8 cellular contexts compared by ENCODE assay signal in genomic region chr5:95869173-95869855, GRCh38. TPM values are rescaled to one million over a fixed set of nuclear protein-coding genes. Genes with fewer than 3 reads are reported as not detected.
DNase-seq lines count a peak whose midpoint lies in the region; ATAC-seq and TF ChIP-seq lines count a peak whose summit lies in the region.
"Not testable (repeated sequence)": the region's sequence is repeated elsewhere in the genome, so short reads cannot be mapped to it uniquely, and the experiment has no call there.

No MANE protein-coding gene starts in this region.

- not testable (repeated sequence) for TF ChIP-seq CTCF in RWPE2 (IDR thresholded peaks at IDR 0.05; ENCODE audit: poor library complexity, severe bottlenecking); psoas muscle (IDR thresholded peaks at IDR 0.05)

- H3K27me3 ChIP-seq in RWPE2 (ENCODE audit: insufficient read depth, poor library complexity, severe bottlenecking); psoas muscle (ENCODE audit: insufficient read depth in 3 of 3, low read length in 2 of 3): not testable (repeated sequence)

- ATAC-seq in GM18508 (IDR thresholded peaks at IDR 0.05; ENCODE audit: insufficient read depth, unreplicated experiment), result peak; percentile 40
- peak; percentile 49 for ATAC-seq in GM21526 (IDR thresholded peaks at IDR 0.05; ENCODE audit: low FRiP score, unreplicated experiment)
- ATAC-seq in HG03196 (IDR thresholded peaks at IDR 0.05; ENCODE audit: unreplicated experiment), result peak; percentile 52
- not testable (repeated sequence) for ATAC-seq in RWPE2 (ENCODE audit: low read depth); psoas muscle
- ATAC-seq in activated CD8-positive, alpha-beta memory T cell treated with anti-CD3 and anti-CD28 coated beads, Interleukin-2, amount 10 ng/mL, durations not matched to agents 7 days and 5 days, result peak; percentile 77
- ATAC-seq in stimulated activated naive CD8-positive, alpha-beta T cell treated with anti-CD3 and anti-CD28 coated beads, Interleukin-15, amount 100 ng/mL, for 72 hours, result peak; percentile 76

- peak overlapping the region; percentile 33 for H3K4me3 Mint-ChIP-seq in activated CD8-positive, alpha-beta memory T cell treated with anti-CD3 and anti-CD28 coated beads, Interleukin-2, amount 10 ng/mL, durations not matched to agents 7 days and 5 days
- peak overlapping the region; percentile 73 to 80 for H3K4me3 Mint-ChIP-seq in stimulated activated naive CD8-positive, alpha-beta T cell treated with anti-CD3 and anti-CD28 coated beads, Interleukin-15, amount 100 ng/mL, for 72 hours

- H3K4me1 ChIP-seq in RWPE2 (ENCODE audit: insufficient read depth, poor library complexity, severe bottlenecking), result peaks cover 21% of the 10 kb centered on the region
- peaks cover 27% of the 10 kb centered on the region for H3K4me1 ChIP-seq in psoas muscle

- intact Hi-C loops in psoas muscle (cut with DNase I), result loop anchor here in 1 of 2 donors (10.0 kb wide), 1 partner anchor 385 kb away; no protein-coding TSS in a partner anchor

- H3K27ac ChIP-seq in RWPE2 (ENCODE audit: poor library complexity, severe bottlenecking) (peak overlapping the region; percentile 68), psoas muscle (peak overlapping the region; percentile 81)

- CTCF ChIA-PET in activated CD8-positive, alpha-beta memory T cell treated with anti-CD3 and anti-CD28 coated beads, Interleukin-2, amount 10 ng/mL, durations not matched to agents 7 days and 5 days (lab: Charles Lee), result interaction anchor here (0.6 to 2.7 kb wide), 11 partner anchors 10 to 476 kb away, joined by 3 to 13 read pairs (median 5); partner anchors contain the start of gene ELL2

- H3K4me3 ChIP-seq in RWPE2 (ENCODE audit: severe bottlenecking); psoas muscle: not testable (repeated sequence)

- H3K36me3 ChIP-seq in RWPE2 (ENCODE audit: low read depth); psoas muscle (ENCODE audit: insufficient read depth in 1 of 2, low read depth in 1 of 2): not testable (repeated sequence)

- not testable (repeated sequence) for H3K9me3 Mint-ChIP-seq in activated CD8-positive, alpha-beta memory T cell treated with anti-CD3 and anti-CD28 coated beads, Interleukin-2, amount 10 ng/mL, durations not matched to agents 7 days and 5 days (ENCODE audit: low read depth); stimulated activated naive CD8-positive, alpha-beta T cell treated with anti-CD3 and anti-CD28 coated beads, Interleukin-15, amount 100 ng/mL, for 72 hours

- peak overlapping the region; percentile 81 for H3K27ac Mint-ChIP-seq in activated CD8-positive, alpha-beta memory T cell treated with anti-CD3 and anti-CD28 coated beads, Interleukin-2, amount 10 ng/mL, durations not matched to agents 7 days and 5 days
- H3K27ac Mint-ChIP-seq in stimulated activated naive CD8-positive, alpha-beta T cell treated with anti-CD3 and anti-CD28 coated beads, Interleukin-15, amount 100 ng/mL, for 72 hours, result peak overlapping the region; percentile 63 to 95

- peaks cover 38% of the 10 kb centered on the region for H3K4me1 Mint-ChIP-seq in activated CD8-positive, alpha-beta memory T cell treated with anti-CD3 and anti-CD28 coated beads, Interleukin-2, amount 10 ng/mL, durations not matched to agents 7 days and 5 days
- H3K4me1 Mint-ChIP-seq in stimulated activated naive CD8-positive, alpha-beta T cell treated with anti-CD3 and anti-CD28 coated beads, Interleukin-15, amount 100 ng/mL, for 72 hours, result peaks cover 72% of the 10 kb centered on the region

- not testable (repeated sequence) for H3K36me3 Mint-ChIP-seq in activated CD8-positive, alpha-beta memory T cell treated with anti-CD3 and anti-CD28 coated beads, Interleukin-2, amount 10 ng/mL, durations not matched to agents 7 days and 5 days

- not testable (repeated sequence) for H3K27me3 Mint-ChIP-seq in activated CD8-positive, alpha-beta memory T cell treated with anti-CD3 and anti-CD28 coated beads, Interleukin-2, amount 10 ng/mL, durations not matched to agents 7 days and 5 days; stimulated activated naive CD8-positive, alpha-beta T cell treated with anti-CD3 and anti-CD28 coated beads, Interleukin-15, amount 100 ng/mL, for 72 hours

- 69 to 80% (median 73%) methylated on average over 3 of the region's 3 CpGs for WGBS in psoas muscle, 3 donors

- DNase-seq in RWPE2 (ENCODE audit: low spot score); psoas muscle: not testable (repeated sequence)
- DNase-seq in activated CD8-positive, alpha-beta memory T cell treated with anti-CD3 and anti-CD28 coated beads, Interleukin-2, amount 10 ng/mL, durations not matched to agents 7 days and 5 days, result peak; percentile 91
- DNase-seq in central memory CD4-positive, alpha-beta T cell, result peak; percentile 76
- peak; percentile 59 to 79 for DNase-seq in stimulated activated naive CD8-positive, alpha-beta T cell treated with anti-CD3 and anti-CD28 coated beads, Interleukin-15, amount 100 ng/mL, for 72 hours

- not testable (repeated sequence) for H3K9me3 ChIP-seq in RWPE2 (ENCODE audit: severe bottlenecking); psoas muscle

RNA-seq across cellular contexts. Expression of gene GLRX, which starts 46.8 kb away (rescaled TPM):
- 10 to 100 TPM; 65.3 to 67.1 TPM for total RNA-seq in activated CD8-positive, alpha-beta memory T cell treated with anti-CD3 and anti-CD28 coated beads, Interleukin-2, amount 10 ng/mL, durations not matched to agents 7 days and 5 days
- 100 to 1,000 TPM; 131 to 888 (median 651) TPM for total RNA-seq in psoas muscle
- polyA plus RNA-seq in psoas muscle, result 1,000 to 10,000 TPM; 1,121 to 3,024 (median 1,342) TPM
